8 cellular contexts compared by ENCODE assay signal in genomic region chr5:52374286-52374685, GRCh38.
"Had no signal": no experiment of that assay in that cellular context is flagged by ENCODE, and none has a peak within 500 bp of the region (broad histone marks: within the 10 kb centered on the region; RNA-seq: fewer than 3 reads in every experiment).

No MANE protein-coding gene starts in this region.

- DNase-seq: IMR-90, KBM-7, KG1 had no signal

- H3K4me3 Mint-ChIP-seq: IgD-negative memory B cell had no signal

- ATAC-seq: HepG2, K562 had no signal

- H3K27ac Mint-ChIP-seq: IgD-negative memory B cell had no signal

- H3K9ac ChIP-seq: KMS-11 had no signal

- H3K4me1 Mint-ChIP-seq: IgD-negative memory B cell had no signal

- H3K27me3 Mint-ChIP-seq: IgD-negative memory B cell had no signal

- H3K4me3 ChIP-seq: K562 had no signal

- H3K4me2 ChIP-seq: KMS-11 had no signal

- H3K27ac ChIP-seq: HL-60, KMS-11 had no signal

- H3K36me3 Mint-ChIP-seq: IgD-negative memory B cell had no signal
